Comparison of ENCODE assay signal across 15 cellular contexts in the genomic region with DNA sequence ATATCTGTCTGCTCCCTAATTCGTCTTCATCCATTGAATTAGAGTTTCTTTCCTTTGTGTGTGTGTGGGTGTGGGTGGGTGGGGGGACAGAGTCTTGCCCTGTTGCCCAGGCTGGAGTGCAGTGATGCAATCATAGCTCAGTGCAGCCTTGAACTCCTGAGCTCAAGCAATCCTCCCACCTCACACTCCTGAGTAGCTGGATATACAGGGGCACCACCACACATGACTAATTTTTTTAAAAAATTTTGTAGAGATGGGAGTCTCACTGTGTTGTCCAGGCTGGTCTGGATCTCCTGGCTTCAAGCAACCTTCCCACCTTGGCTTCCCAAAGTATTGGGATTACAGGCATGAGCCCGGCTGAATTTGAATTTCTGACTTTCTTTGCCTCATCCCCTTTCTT. TPM values are rescaled to one million over a fixed set of nuclear protein-coding genes. Genes with fewer than 3 reads are reported as not detected.
DNase-seq lines count a peak whose midpoint lies in the region; ATAC-seq and TF ChIP-seq lines count a peak whose summit lies in the region.
"Had no signal": no experiment of that assay in that cellular context is flagged by ENCODE, and none has a peak within 500 bp of the region (broad histone marks: within the 10 kb centered on the region; RNA-seq: fewer than 3 reads in every experiment).

No MANE protein-coding gene starts in this region.

- POLR2A ChIA-PET in HEK293 (lab: Yijun Ruan, JAX) = no interaction called here

- H3K36me3 Mint-ChIP-seq in activated T-helper 17 cell treated with anti-CD3 and anti-CD28 coated beads, Interleukin-2, amount 50 U/mL, for 72 hours (ENCODE audit: low read depth) = no peaks in the 10 kb centered on the region
- no peaks in the 10 kb centered on the region for H3K36me3 Mint-ChIP-seq in memory B cell
- H3K36me3 Mint-ChIP-seq: CD4-positive, CD25-positive, alpha-beta regulatory T cell; CD8-positive, alpha-beta T cell had no signal

- ATAC-seq in activated T-helper 17 cell treated with anti-CD3 and anti-CD28 coated beads, Interleukin-2, amount 50 U/mL, for 72 hours (replicated peaks) = no peak
- ATAC-seq in memory B cell (ENCODE audit: low read depth) (no peak), HG03565 (IDR thresholded peaks at IDR 0.05; ENCODE audit: unreplicated experiment) (no peak), HG02870 (IDR thresholded peaks at IDR 0.05; ENCODE audit: unreplicated experiment) (no peak)
- ATAC-seq: CD8-positive, alpha-beta T cell; GM23338 had no signal

- no peaks in the 10 kb centered on the region for H3K27me3 Mint-ChIP-seq in activated T-helper 17 cell treated with anti-CD3 and anti-CD28 coated beads, Interleukin-2, amount 50 U/mL, for 72 hours
- no peaks in the 10 kb centered on the region for H3K27me3 Mint-ChIP-seq in memory B cell
- H3K27me3 Mint-ChIP-seq: CD4-positive, CD25-positive, alpha-beta regulatory T cell had no signal

- H3K27ac Mint-ChIP-seq in activated T-helper 17 cell treated with anti-CD3 and anti-CD28 coated beads, Interleukin-2, amount 50 U/mL, for 72 hours = peak overlapping the region; percentile 37
- peak overlapping the region; percentile 84 for H3K27ac Mint-ChIP-seq in memory B cell
- H3K27ac Mint-ChIP-seq: GM23338 had no signal

- no peaks in the 10 kb centered on the region for H3K9me3 Mint-ChIP-seq in activated T-helper 17 cell treated with anti-CD3 and anti-CD28 coated beads, Interleukin-2, amount 50 U/mL, for 72 hours
- no peaks in the 10 kb centered on the region for H3K9me3 Mint-ChIP-seq in memory B cell
- H3K9me3 Mint-ChIP-seq: CD8-positive, alpha-beta T cell; GM23338 had no signal

- H3K36me3 ChIP-seq in HEK293 (ENCODE audit: control insufficient read depth in 2 of 2, insufficient read depth in 1 of 2, low read length in 2 of 2) = no peaks in the 10 kb centered on the region
- H3K36me3 ChIP-seq: BLaER1, HAP-1 had no signal

- TF ChIP-seq CTCF in HEK293 (tag by site-specific recombination; IDR thresholded peaks at IDR 0.05) = no peak

- H3K27ac ChIP-seq in HEK293 (ENCODE audit: extremely low read depth, low read depth, low read length) = no peak overlapping the region
- H3K27ac ChIP-seq: BLaER1, C4-2B had no signal

- no peaks in the 10 kb centered on the region for H3K9me3 ChIP-seq in HEK293 (ENCODE audit: control insufficient read depth, insufficient read depth, low read depth, low read length)
- H3K9me3 ChIP-seq: BLaER1, Caco-2, HAP-1 had no signal

- no peak overlapping the region for H3K4me3 Mint-ChIP-seq in activated T-helper 17 cell treated with anti-CD3 and anti-CD28 coated beads, Interleukin-2, amount 50 U/mL, for 72 hours
- no peak overlapping the region for H3K4me3 Mint-ChIP-seq in memory B cell
- H3K4me3 Mint-ChIP-seq: CD8-positive, alpha-beta T cell; GM23338 had no signal

- CTCF ChIA-PET in HEK293 (lab: Yijun Ruan, JAX) = interaction anchor here (2.1 kb wide), 1 partner anchor 10 kb away, joined by 10 read pairs; no protein-coding TSS in a partner anchor

- no peaks in the 10 kb centered on the region for H3K4me1 ChIP-seq in HEK293 (ENCODE audit: control insufficient read depth, insufficient read depth, low read length)
- H3K4me1 ChIP-seq: BLaER1, HAP-1 had no signal

- no peak overlapping the region for H3K4me3 ChIP-seq in HEK293 (ENCODE audit: low read depth, low read length)
- H3K4me3 ChIP-seq: BLaER1, GM23338, HAP-1 had no signal

- H3K4me1 Mint-ChIP-seq in activated T-helper 17 cell treated with anti-CD3 and anti-CD28 coated beads, Interleukin-2, amount 50 U/mL, for 72 hours = peaks cover 8% of the 10 kb centered on the region
- H3K4me1 Mint-ChIP-seq in memory B cell = peaks cover 25% of the 10 kb centered on the region

- DNase-seq in memory B cell (ENCODE audit: low spot score in 2 of 2) (no peak), hippocampal formation (lab: John Stamatoyannopoulos, UW) (no peak)
- DNase-seq: Caco-2; CD8-positive, alpha-beta T cell; DMS153; DND-41 had no signal

TF ChIP-seq in HEK293, 187 proteins besides CTCF, POLR2A, EP300 and RAD21:
- TF ChIP-seq ZFHX2 (tag by site-specific recombination; conservative IDR thresholded peaks at IDR 0.05) (0 out of 2 replicates have a peak, but pooled peaks have one; percentile 25), ZNF701 (tag by site-specific recombination; IDR thresholded peaks at IDR 0.05) (no peak)
- TF ChIP-seq, protein P1, sequence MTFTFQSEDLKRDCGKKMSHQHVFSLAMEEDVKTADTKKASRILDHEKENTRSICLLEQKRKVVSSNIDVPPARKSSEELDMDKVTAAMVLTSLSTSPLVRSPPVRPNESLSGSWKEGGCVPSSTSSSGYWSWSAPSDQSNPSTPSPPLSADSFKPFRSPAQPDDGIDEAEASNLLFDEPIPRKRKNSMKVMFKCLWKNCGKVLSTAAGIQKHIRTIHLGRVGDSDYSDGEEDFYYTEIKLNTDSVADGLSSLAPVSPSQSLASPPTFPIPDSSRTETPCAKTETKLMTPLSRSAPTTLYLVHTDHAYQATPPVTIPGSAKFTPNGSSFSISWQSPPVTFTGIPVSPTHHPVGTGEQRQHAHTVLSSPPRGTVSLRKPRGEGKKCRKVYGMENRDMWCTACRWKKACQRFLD (tag by site-specific recombination; IDR thresholded peaks at IDR 0.05) = no peak

RNA-seq across cellular contexts. Expression of a gene that starts 34.5 kb away (rescaled TPM):
- total RNA-seq in activated T-helper 17 cell treated with anti-CD3 and anti-CD28 coated beads, Interleukin-2, amount 50 U/mL, for 72 hours = 10 to 100 TPM; 48.9 to 51.3 TPM
